ENCODE assay signal across 8 cellular contexts in genomic region chrX:41336447-41336846, GRCh38. TPM values are rescaled to one million over a fixed set of nuclear protein-coding genes. Genes with fewer than 3 reads are reported as not detected.
DNase-seq lines count a peak whose midpoint lies in the region; ATAC-seq, FAIRE-seq and TF ChIP-seq lines count a peak whose summit lies in the region.

No MANE protein-coding gene starts in this region.

- peaks cover 55% of the 10 kb centered on the region for H3K36me3 Mint-ChIP-seq in activated CD8-positive, alpha-beta T cell treated with anti-CD3 and anti-CD28 coated beads, Interleukin-2, amount 10 ng/mL, durations not matched to agents 7 days and 5 days (ENCODE audit: low read depth)

- no peaks in the 10 kb centered on the region for H3K9me3 Mint-ChIP-seq in activated CD8-positive, alpha-beta T cell treated with anti-CD3 and anti-CD28 coated beads, Interleukin-2, amount 10 ng/mL, durations not matched to agents 7 days and 5 days (ENCODE audit: insufficient read depth)

- peaks cover 32% of the 10 kb centered on the region for H3K4me1 Mint-ChIP-seq in activated CD8-positive, alpha-beta T cell treated with anti-CD3 and anti-CD28 coated beads, Interleukin-2, amount 10 ng/mL, durations not matched to agents 7 days and 5 days (ENCODE audit: low read depth)

- H3K4me3 Mint-ChIP-seq in activated CD8-positive, alpha-beta T cell treated with anti-CD3 and anti-CD28 coated beads, Interleukin-2, amount 10 ng/mL, durations not matched to agents 7 days and 5 days: peak overlapping the region; percentile 81

- DNase-seq in activated CD8-positive, alpha-beta T cell treated with anti-CD3 and anti-CD28 coated beads, Interleukin-2, amount 10 ng/mL, durations not matched to agents 7 days and 5 days: peak; percentile 23
- DNase-seq in small intestine (no peak), amniotic stem cell (lab: John Stamatoyannopoulos, UW) (no peak), COLO829 (ENCODE audit: low spot score) (no peak), middle frontal gyrus (ENCODE audit: extremely low spot score, low spot score) (no peak), SW480 (ENCODE audit: low spot score) (no peak)

- no peaks in the 10 kb centered on the region for H3K27me3 ChIP-seq in small intestine (ENCODE audit: control insufficient read depth in 2 of 2, insufficient read depth in 2 of 2, low read length in 2 of 2)

- H3K9me3 ChIP-seq in HEK293 (ENCODE audit: control insufficient read depth, insufficient read depth, low read depth, low read length) (no peaks in the 10 kb centered on the region), small intestine (ENCODE audit: control insufficient read depth, low read depth) (no peaks in the 10 kb centered on the region)

- H3K36me3 ChIP-seq in HEK293 (ENCODE audit: control insufficient read depth in 2 of 2, insufficient read depth in 1 of 2, low read length in 2 of 2): peaks cover 38 to 54% of the 10 kb centered on the region in 2 experiments
- H3K36me3 ChIP-seq in small intestine (ENCODE audit: control insufficient read depth in 2 of 2, insufficient read depth in 2 of 2, low read length in 2 of 2): peaks cover 0 to 4% of the 10 kb centered on the region in 2 donors

- POLR2A ChIA-PET in HEK293 (lab: Yijun Ruan, JAX): interaction anchor here (1.2 to 2.5 kb wide), 2 partner anchors 47 to 95 kb away, joined by 3 to 11 read pairs; no protein-coding TSS in a partner anchor
- POLR2A ChIA-PET in activated CD8-positive, alpha-beta T cell treated with anti-CD3 and anti-CD28 coated beads, Interleukin-2, amount 10 ng/mL, durations not matched to agents 7 days and 5 days (lab: Charles Lee): interaction anchor here (0.6 to 1.4 kb wide), 3 partner anchors 11 to 106 kb away, joined by 3 to 6 read pairs (median 5); no protein-coding TSS in a partner anchor

- H3K4me1 ChIP-seq in HEK293 (ENCODE audit: control insufficient read depth, insufficient read depth, low read length): peaks cover 10% of the 10 kb centered on the region
- H3K4me1 ChIP-seq in small intestine (ENCODE audit: control insufficient read depth in 2 of 2, insufficient read depth in 1 of 2, low read depth in 1 of 2, low read length in 1 of 2): peaks cover 3 to 4% of the 10 kb centered on the region in 2 donors

- ATAC-seq in activated CD8-positive, alpha-beta T cell treated with anti-CD3 and anti-CD28 coated beads, Interleukin-2, amount 10 ng/mL, durations not matched to agents 7 days and 5 days: no peak

- peak overlapping the region; percentile 100 for H3K27ac Mint-ChIP-seq in activated CD8-positive, alpha-beta T cell treated with anti-CD3 and anti-CD28 coated beads, Interleukin-2, amount 10 ng/mL, durations not matched to agents 7 days and 5 days

- 19 to 42% (median 25%) methylated on average over 7 of the region's 7 CpGs for WGBS in small intestine, 3 donors

- H3K27me3 Mint-ChIP-seq in activated CD8-positive, alpha-beta T cell treated with anti-CD3 and anti-CD28 coated beads, Interleukin-2, amount 10 ng/mL, durations not matched to agents 7 days and 5 days (ENCODE audit: low read depth): no peaks in the 10 kb centered on the region

- CTCF ChIA-PET in HEK293 (lab: Yijun Ruan, JAX): interaction anchor here (0.5 to 2.0 kb wide), 2 partner anchors 121 to 444 kb away, joined by 3 to 8 read pairs; no protein-coding TSS in a partner anchor
- CTCF ChIA-PET in activated CD8-positive, alpha-beta T cell treated with anti-CD3 and anti-CD28 coated beads, Interleukin-2, amount 10 ng/mL, durations not matched to agents 7 days and 5 days (lab: Charles Lee): interaction anchor here (1.3 kb wide), 1 partner anchor 105 kb away, joined by 4 read pairs; no protein-coding TSS in a partner anchor

- no peak for FAIRE-seq in small intestine (lab: Jason Lieb, UNC)

- peak overlapping the region; percentile 68 for H3K4me3 ChIP-seq in HEK293 (ENCODE audit: low read depth, low read length)
- H3K4me3 ChIP-seq in iPS-11a (ENCODE audit: low read depth, low read length): peak overlapping the region; percentile 92
- peak overlapping the region in 1 of 2 donors; percentile 94 for H3K4me3 ChIP-seq in small intestine (ENCODE audit: low read depth in 1 of 2, low read length in 2 of 2)

- H3K27ac ChIP-seq in HEK293 (ENCODE audit: extremely low read depth, low read depth, low read length) (no peak overlapping the region), small intestine (ENCODE audit: low read depth in 1 of 2, low read length in 1 of 2) (peak overlapping the region; percentile 22 to 27)

- TF ChIP-seq CTCF in HEK293 (tag by site-specific recombination; IDR thresholded peaks at IDR 0.05): no peak

TF ChIP-seq in HEK293, 187 proteins besides CTCF, POLR2A, EP300 and RAD21:
- TF ChIP-seq ZNF777 (tag by site-specific recombination; IDR thresholded peaks at IDR 0.05; ENCODE audit: borderline replicate concordance) (no peak), ZNF37A (tag by site-specific recombination; IDR thresholded peaks at IDR 0.05) (no peak), ZEB2 (tag by site-specific recombination; IDR thresholded peaks at IDR 0.05) (no peak), ZNF785 (tag by site-specific recombination; IDR thresholded peaks at IDR 0.05) (no peak), MEIS1 (CRISPR knock-in tag; IDR thresholded peaks at IDR 0.05; ENCODE audit: borderline replicate concordance) (no peak), ZNF404 (tag by site-specific recombination; IDR thresholded peaks at IDR 0.05) (no peak), ZNF426 (tag by site-specific recombination; IDR thresholded peaks at IDR 0.05) (no peak), ZNF280C (tag by site-specific recombination; IDR thresholded peaks at IDR 0.05) (no peak), ZNF792 (tag by site-specific recombination; IDR thresholded peaks at IDR 0.05) (no peak), OVOL3 (tag by site-specific recombination; IDR thresholded peaks at IDR 0.05) (no peak), MZF1 (tag by site-specific recombination; IDR thresholded peaks at IDR 0.05; ENCODE audit: borderline replicate concordance) (no peak), ZNF169 (tag by site-specific recombination; IDR thresholded peaks at IDR 0.05) (no peak), ZSCAN16 (tag by site-specific recombination; IDR thresholded peaks at IDR 0.05) (no peak), ZNF433 (tag by site-specific recombination; IDR thresholded peaks at IDR 0.05; ENCODE audit: low read depth) (no peak), ZNF302 (tag by site-specific recombination; IDR thresholded peaks at IDR 0.05; ENCODE audit: low read depth) (no peak)

RNA-seq across cellular contexts. Expression of gene DDX3X, which starts 2.5 kb away (rescaled TPM):
- total RNA-seq in activated CD8-positive, alpha-beta T cell treated with anti-CD3 and anti-CD28 coated beads, Interleukin-2, amount 10 ng/mL, durations not matched to agents 7 days and 5 days: 100 to 1,000 TPM; 191 to 213 TPM
- 100 to 1,000 TPM in 2 of 3 donors, 10 to 100 TPM in 1; 72.5 to 108 (median 102) TPM for polyA plus RNA-seq in small intestine
